Comparison of ENCODE assay signal across 26 cellular contexts in the genomic region with DNA sequence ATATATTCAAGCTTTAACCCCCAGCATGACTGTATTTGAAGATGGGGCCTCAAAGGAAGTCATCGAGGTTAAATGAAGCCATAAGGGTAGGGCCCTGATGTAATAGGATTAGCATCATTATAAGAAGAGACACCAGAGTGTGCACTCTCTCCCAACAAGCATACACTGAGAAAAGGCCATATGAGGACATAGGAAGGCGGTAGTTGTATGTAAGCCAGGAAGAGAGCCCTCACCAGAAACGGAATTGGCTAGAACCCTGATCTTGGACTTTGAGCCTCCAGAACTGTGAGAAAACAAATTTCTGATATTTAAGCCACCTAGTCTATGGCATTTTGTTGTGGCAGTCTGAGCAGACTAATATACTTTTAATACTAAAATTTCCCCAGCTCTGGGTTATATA.
"Had no signal": no experiment of that assay in that cellular context is flagged by ENCODE, and none has a peak within 500 bp of the region (broad histone marks: within the 10 kb centered on the region; RNA-seq: fewer than 3 reads in every experiment).

No MANE protein-coding gene starts in this region.

- H3K36me3 ChIP-seq: adrenal gland, ascending aorta, brain microvascular endothelial cell, gastrocnemius medialis, left lung, uterus had no signal

- H3K27me3 ChIP-seq: adrenal gland, ascending aorta, brain microvascular endothelial cell, dorsolateral prefrontal cortex, gastrocnemius medialis, left lung, testis, uterus had no signal

- ATAC-seq: activated CD4-positive, alpha-beta T cell treated with anti-CD3 and anti-CD28 coated beads for 36 hours; activated T-cell treated with anti-CD3 and anti-CD28 coated beads, Interleukin-2, amount 50 U/mL, for 4 hours; effector memory CD8-positive, alpha-beta T cell; esophagus mucosa; gastrocnemius medialis; left lung; sciatic nerve; stimulated activated memory B cell treated with anti-CD40 and anti-IgM and Interleukin-4, amounts not matched to agents 10 μg/mL and 1 μg/mL and 100 μg/mL, for 72 hours had no signal

- H3K9ac ChIP-seq: parathyroid adenoma had no signal

- H3K4me3 ChIP-seq: adrenal gland, ascending aorta, dorsolateral prefrontal cortex, gastrocnemius medialis, left lung, lung, testis, uterus had no signal

- DNase-seq: activated B cell treated with CpG ODN at 0.5 μM for 24 hours; activated CD4-positive, alpha-beta T cell treated with anti-CD3 and anti-CD28 coated beads for 36 hours; activated CD4-positive, alpha-beta T cell treated with anti-CD3 and anti-CD28 coated beads, Interleukin-2, amount 50 U/mL, for 48 hours; activated CD8-positive, alpha-beta memory T cell treated with anti-CD3 and anti-CD28 coated beads, Interleukin-2, amount 50 U/mL, for 48 hours; activated naive CD4-positive, alpha-beta T cell; activated T-cell treated with anti-CD3 and anti-CD28 coated beads, Interleukin-2, amount 50 U/mL, for 4 hours; adrenal gland; brain microvascular endothelial cell; dorsolateral prefrontal cortex; effector memory CD8-positive, alpha-beta T cell; gastrocnemius medialis; hippocampal formation; kidney glomerular epithelial cell; left lung; naive B cell; nucleus accumbens; small intestine; testis; trophoblast cell; uterus had no signal

- H3K27ac ChIP-seq: adrenal gland, ascending aorta, brain microvascular endothelial cell, gastrocnemius medialis, left lung, parathyroid adenoma, testis, uterus had no signal

- H3K4me1 ChIP-seq: ascending aorta, gastrocnemius medialis, left lung, testis, uterus had no signal

- H3K9me3 ChIP-seq: adrenal gland, ascending aorta, gastrocnemius medialis, left lung, testis, uterus had no signal
